ENCODE assay signal across 8 cellular contexts in genomic region chr17:42577140-42577531, GRCh38. TPM values are rescaled to one million over a fixed set of nuclear protein-coding genes. Genes with fewer than 3 reads are reported as not detected.
A peak's percentile ranks its signal among the peaks of the same experiment; 100 is the strongest.
DNase-seq lines count a peak whose midpoint lies in the region; ATAC-seq and TF ChIP-seq lines count a peak whose summit lies in the region.

No MANE protein-coding gene starts in this region.

- intact Hi-C loops in sigmoid colon (cut with DNase I) = loop anchor here (5.0 to 10.0 kb wide), 2 partner anchors 75 to 248 kb away; partner anchors contain the start of gene BECN1

- H4K20me1 ChIP-seq in fibroblast of lung (ENCODE audit: control insufficient read depth, extremely low read depth, insufficient read depth, low read length) = no peaks in the 10 kb centered on the region

- peak overlapping the region; percentile 70 for H3K9ac ChIP-seq in fibroblast of lung (ENCODE audit: insufficient read depth, low read length)

- H3K27me3 ChIP-seq in H7 (ENCODE audit: control insufficient read depth, insufficient read depth, low read length) (no peaks in the 10 kb centered on the region), RWPE2 (ENCODE audit: insufficient read depth, poor library complexity, severe bottlenecking) (no peaks in the 10 kb centered on the region), fibroblast of lung (ENCODE audit: control insufficient read depth, insufficient read depth, low read length) (no peaks in the 10 kb centered on the region), sigmoid colon (no peaks in the 10 kb centered on the region)

- WGBS in sigmoid colon, 2 donors = 5 to 6% methylated on average over 18 of the region's 18 CpGs

- H3K4me3 ChIP-seq in H7 (ENCODE audit: insufficient read depth, low read depth, low read length) (peak overlapping the region; percentile 94), RWPE2 (ENCODE audit: severe bottlenecking) (peak overlapping the region; percentile 63), fibroblast of lung (replicated peaks in 1 of 4; ENCODE audit: control extremely low read depth in 1 of 4, insufficient read depth in 1 of 4, low read depth in 3 of 4, low read length in 4 of 4) (peak overlapping the region; percentile 75 to 93 (median 82)), sigmoid colon (peak overlapping the region; percentile 46 to 68 (median 60))

- ATAC-seq in RWPE2 (ENCODE audit: low read depth) (peak; percentile 35), GM21447 (IDR thresholded peaks at IDR 0.05; ENCODE audit: unreplicated experiment) (no peak), HG03025 (IDR thresholded peaks at IDR 0.05; ENCODE audit: low FRiP score, unreplicated experiment) (no peak), GM21367 (IDR thresholded peaks at IDR 0.05; ENCODE audit: unreplicated experiment) (no peak)

- no peak overlapping the region for H2AFZ ChIP-seq in fibroblast of lung (ENCODE audit: low read length)

- TF ChIP-seq CTCF in RWPE2 (IDR thresholded peaks at IDR 0.05; ENCODE audit: poor library complexity, severe bottlenecking) = no peak
- no peak for TF ChIP-seq CTCF in fibroblast of lung (conservative IDR thresholded peaks at IDR 0.05 in 1 of 2, IDR thresholded peaks at IDR 0.05 in 1 of 2; ENCODE audit: low read depth in 1 of 2, low read length in 2 of 2)
- no peak for TF ChIP-seq CTCF in sigmoid colon (IDR thresholded peaks at IDR 0.05)

- no peak for TF ChIP-seq EP300 in sigmoid colon (IDR thresholded peaks at IDR 0.05)

- peak overlapping the region; percentile 77 for H3K4me2 ChIP-seq in fibroblast of lung (ENCODE audit: extremely low read depth, insufficient read depth, low read length)

- H3K4me1 ChIP-seq in RWPE2 (ENCODE audit: insufficient read depth, poor library complexity, severe bottlenecking) = peaks cover 15% of the 10 kb centered on the region
- H3K4me1 ChIP-seq in fibroblast of lung (ENCODE audit: control insufficient read depth, extremely low read depth, insufficient read depth, low read length) = peaks cover 6% of the 10 kb centered on the region
- H3K4me1 ChIP-seq in sigmoid colon = peaks cover 0 to 22% (median 21%) of the 10 kb centered on the region in 4 donors

- H3K9me3 ChIP-seq in RWPE2 (ENCODE audit: severe bottlenecking) (no peaks in the 10 kb centered on the region), fibroblast of lung (ENCODE audit: control insufficient read depth, insufficient read depth, low read depth, low read length) (no peaks in the 10 kb centered on the region), sigmoid colon (no peaks in the 10 kb centered on the region)

- H3K79me2 ChIP-seq in fibroblast of lung (ENCODE audit: control insufficient read depth, insufficient read depth, low read length) = peaks cover 28% of the 10 kb centered on the region

- H3K27ac ChIP-seq in RWPE2 (ENCODE audit: poor library complexity, severe bottlenecking) (peak overlapping the region; percentile 69), fibroblast of lung (ENCODE audit: insufficient read depth, low read length) (peak overlapping the region; percentile 77), sigmoid colon (peak overlapping the region; percentile 88 to 93 (median 90))

- DNase-seq in H7 (no peak), RWPE2 (ENCODE audit: low spot score) (no peak), fibroblast of lung (ENCODE audit: low read depth in 2 of 2) (no peak), sigmoid colon (no peak)
- DNase-seq in effector CD8-positive, alpha-beta T cell (lab: John Stamatoyannopoulos, UW) = no peak

- TF ChIP-seq POLR2A in sigmoid colon (IDR thresholded peaks at IDR 0.05) = no peak

- peaks cover 32% of the 10 kb centered on the region for H3K36me3 ChIP-seq in H7 (replicated peaks; ENCODE audit: control insufficient read depth, insufficient read depth, low read length)
- peaks cover 68% of the 10 kb centered on the region for H3K36me3 ChIP-seq in RWPE2 (ENCODE audit: low read depth)
- H3K36me3 ChIP-seq in fibroblast of lung (ENCODE audit: control insufficient read depth, insufficient read depth, low read length) = peaks cover 17% of the 10 kb centered on the region
- peaks cover 22 to 62% (median 47%) of the 10 kb centered on the region in 4 donors for H3K36me3 ChIP-seq in sigmoid colon

RNA-seq across cellular contexts. Expression of gene PSMC3IP, which starts 0.4 kb away (rescaled TPM):
- total RNA-seq in H7 (2014; rRNA removed; shearing (Covaris generic)) = 14.7 and 17.0 TPM in 2 replicates
- 2.3 and 4.6 TPM in 2 replicates for total RNA-seq in fibroblast of lung
- polyA plus RNA-seq in fibroblast of lung = 8.0 and 18.7 TPM in 2 replicates
- 7.4 and 17.6 TPM in 2 replicates for polyA plus RNA-seq in fibroblast of lung (2012)
- 0.59 and 5.4 TPM in 2 replicates for polyA minus RNA-seq in fibroblast of lung (ENCODE audit: low replicate concordance)
- 10 to 100 TPM in 1 of 4 donors, 1 to 10 TPM in 3; 4.6 to 10.3 (median 5.7) TPM for total RNA-seq in sigmoid colon
- polyA plus RNA-seq in sigmoid colon = 1 to 10 TPM; 2.3 to 5.8 (median 2.4) TPM

RNA-seq across cellular contexts. Expression of gene MLX, which starts 10.2 kb away (rescaled TPM):
- 29.4 and 35.0 TPM in 2 replicates for total RNA-seq in H7 (2014; rRNA removed; shearing (Covaris generic))
- total RNA-seq in fibroblast of lung (32.6 and 36.2 TPM in 2 replicates), sigmoid colon (10 to 100 TPM; 24.7 to 50.5 (median 30.8) TPM)
- polyA plus RNA-seq in fibroblast of lung (49.3 and 56.1 TPM in 2 replicates), sigmoid colon (100 to 1,000 TPM in 1 of 3 donors, 10 to 100 TPM in 2; 77.1 to 129 (median 97.9) TPM)
- polyA plus RNA-seq in fibroblast of lung (2012) = 44.1 and 49.5 TPM in 2 replicates
- 47.2 and 53.9 TPM in 2 replicates for polyA minus RNA-seq in fibroblast of lung (ENCODE audit: low replicate concordance)

RNA-seq across cellular contexts. Expression of gene COASY, which starts 15.2 kb away (rescaled TPM):
- total RNA-seq in H7 (2014; rRNA removed; shearing (Covaris generic)) = 56.1 and 59.2 TPM in 2 replicates
- 9.8 and 16.5 TPM in 2 replicates for total RNA-seq in fibroblast of lung
- polyA plus RNA-seq in fibroblast of lung = 20.3 and 31.6 TPM in 2 replicates
- 40.7 and 58.5 TPM in 2 replicates for polyA plus RNA-seq in fibroblast of lung (2012)
- 56.0 and 196 TPM in 2 replicates for polyA minus RNA-seq in fibroblast of lung (ENCODE audit: low replicate concordance)
- total RNA-seq in sigmoid colon = 10 to 100 TPM; 14.3 to 17.5 (median 16.3) TPM
- polyA plus RNA-seq in sigmoid colon = 10 to 100 TPM; 48.0 to 98.9 (median 80.7) TPM

RNA-seq across cellular contexts. Expression of gene HSD17B1, which starts 24.4 kb away (rescaled TPM):
- total RNA-seq in H7 (2014; rRNA removed; shearing (Covaris generic)) = 1.1 and 2.9 TPM in 2 replicates
- total RNA-seq in fibroblast of lung (2.1 and 2.6 TPM in 2 replicates), sigmoid colon (1 to 10 TPM in 2 of 4 donors, under 1 TPM in 2; 0.16 to 5.3 (median 0.86) TPM)
- polyA plus RNA-seq in fibroblast of lung (0.40 and 0.80 TPM in 2 replicates), sigmoid colon (1 to 10 TPM; 1.2 to 1.7 (median 1.4) TPM)
- polyA plus RNA-seq in fibroblast of lung (2012) = 3.5 and 4.3 TPM in 2 replicates
- polyA minus RNA-seq in fibroblast of lung (ENCODE audit: low replicate concordance) = 0.39 and 0.44 TPM in 2 replicates

RNA-seq across cellular contexts. Expression of gene RETREG3, which starts 32.0 kb away (rescaled TPM):
- total RNA-seq in H7 (2014; rRNA removed; shearing (Covaris generic)) = 39.4 and 51.7 TPM in 2 replicates
- total RNA-seq in fibroblast of lung (67.0 and 68.6 TPM in 2 replicates), sigmoid colon (10 to 100 TPM; 47.1 to 82.0 (median 53.7) TPM)
- polyA plus RNA-seq in fibroblast of lung (30.0 and 37.5 TPM in 2 replicates), sigmoid colon (10 to 100 TPM in 1 of 3 donors, 1 to 10 TPM in 2; 7.2 to 28.4 (median 7.4) TPM)
- polyA plus RNA-seq in fibroblast of lung (2012) = 17.8 and 25.1 TPM in 2 replicates
- polyA minus RNA-seq in fibroblast of lung (ENCODE audit: low replicate concordance) = 82.2 and 83.7 TPM in 2 replicates
